ENCODE assay signal across 8 cellular contexts in genomic region chr1:233326995-233327937, GRCh38. TPM values are rescaled to one million over a fixed set of nuclear protein-coding genes. Genes with fewer than 3 reads are reported as not detected.
DNase-seq lines count a peak whose midpoint lies in the region; ATAC-seq and TF ChIP-seq lines count a peak whose summit lies in the region.

TSS of gene MAP3K21 (plus strand) at chr1:233327724. CDS start at chr1:233328029, 305 bp downstream.

- H3K4me1 Mint-ChIP-seq in CD4-positive, alpha-beta T cell (ENCODE audit: low read depth), result peaks cover 11% of the 10 kb centered on the region
- H3K4me1 Mint-ChIP-seq in endothelial cell (ENCODE audit: unreplicated experiment), result no peaks in the 10 kb centered on the region

- no peaks in the 10 kb centered on the region for H3K36me3 Mint-ChIP-seq in CD4-positive, alpha-beta T cell (ENCODE audit: low read depth)
- no peaks in the 10 kb centered on the region for H3K36me3 Mint-ChIP-seq in endothelial cell (ENCODE audit: low read depth, unreplicated experiment)

- H3K27me3 Mint-ChIP-seq in CD4-positive, alpha-beta T cell, result peaks cover 5% of the 10 kb centered on the region
- H3K27me3 Mint-ChIP-seq in endothelial cell (ENCODE audit: unreplicated experiment), result peaks cover 12% of the 10 kb centered on the region

- TF ChIP-seq CTCF in CD4-positive, alpha-beta T cell (IDR thresholded peaks at IDR 0.05), result no peak
- TF ChIP-seq CTCF in endothelial cell (IDR thresholded peaks at IDR 0.05; ENCODE audit: unreplicated experiment), result no peak

- peak within 1 kb of the TSS; percentile 77 for H3K27ac Mint-ChIP-seq in CD4-positive, alpha-beta T cell
- H3K27ac Mint-ChIP-seq in endothelial cell (ENCODE audit: unreplicated experiment), result no peak within 1 kb of the TSS

- no peak within 1 kb of the TSS for H3K27ac ChIP-seq in CD4-positive, alpha-beta T cell (ENCODE audit: low read depth, low read length)
- no peak within 1 kb of the TSS for H3K27ac ChIP-seq in muscle layer of colon (ENCODE audit: low read depth, low read length)

- H3K4me3 Mint-ChIP-seq in CD4-positive, alpha-beta T cell, result peak within 1 kb of the TSS; percentile 94
- H3K4me3 Mint-ChIP-seq in endothelial cell (ENCODE audit: unreplicated experiment), result peak within 1 kb of the TSS; percentile 86

- ATAC-seq in CD4-positive, alpha-beta T cell (ENCODE audit: poor library complexity), result peak; percentile 92
- peak; percentile 91 for ATAC-seq in GM21360 (IDR thresholded peaks at IDR 0.05; ENCODE audit: unreplicated experiment)

- H3K27me3 ChIP-seq in CD4-positive, alpha-beta T cell (ENCODE audit: control insufficient read depth, insufficient read depth, low read length), result no peaks in the 10 kb centered on the region
- peaks cover 0 to 24% of the 10 kb centered on the region in 2 donors for H3K27me3 ChIP-seq in muscle layer of colon (ENCODE audit: control insufficient read depth in 1 of 2, insufficient read depth in 2 of 2, low read length in 2 of 2)

- POLR2A ChIA-PET in CD4-positive, alpha-beta T cell (lab: Charles Lee), result interaction anchor here (1.4 kb wide), 1 partner anchor 32 kb away, joined by 8 read pairs; the partner anchor contains the start of gene PCNX2

- H3K36me3 ChIP-seq in muscle layer of colon (ENCODE audit: insufficient read depth, low read length), result no peaks in the 10 kb centered on the region

- H3K9me3 ChIP-seq in CD4-positive, alpha-beta T cell (ENCODE audit: control insufficient read depth, low read length), result no peaks in the 10 kb centered on the region
- H3K9me3 ChIP-seq in muscle layer of colon (ENCODE audit: low read length), result no peaks in the 10 kb centered on the region

- intact Hi-C loops in CD4-positive, alpha-beta T cell (cut with DNase I, micrococcal nuclease), result loop anchor here (2.0 to 10.0 kb wide), 3 partner anchors 32 to 1995 kb away; partner anchors contain the start of gene PCNX2 (in 1 of the 2)

- peak within 1 kb of the TSS; percentile 45 to 47 for H3K4me3 ChIP-seq in muscle layer of colon (ENCODE audit: low read depth in 1 of 2, low read length in 2 of 2)

- peak; percentile 72 to 90 (median 82) for DNase-seq in CD4-positive, alpha-beta T cell
- DNase-seq in HS-5 (ENCODE audit: low read depth), result peak; percentile 46
- DNase-seq in NOMO-1 (lab: John Stamatoyannopoulos, UW; ENCODE audit: unreplicated experiment in 2 of 2), result peak; percentile 89 to 97
- peak; percentile 53 to 63 (median 58) for DNase-seq in activated CD8-positive, alpha-beta memory T cell treated with anti-CD3 and anti-CD28 coated beads for 48 hours (ENCODE audit: low read depth in 2 of 3, low spot score in 2 of 3)
- DNase-seq in endothelial cell (ENCODE audit: low spot score), result peak; percentile 54
- peak; percentile 65 to 66 for DNase-seq in stimulated activated CD8-positive, alpha-beta memory T cell treated with anti-CD3 and anti-CD28 coated beads, Interleukin-7, amount 100 ng/mL, for 1 hour (ENCODE audit: low read depth in 2 of 2)

- H3K9me3 Mint-ChIP-seq in CD4-positive, alpha-beta T cell, result no peaks in the 10 kb centered on the region
- no peaks in the 10 kb centered on the region for H3K9me3 Mint-ChIP-seq in endothelial cell (ENCODE audit: unreplicated experiment)

- H3K9ac ChIP-seq in muscle layer of colon (ENCODE audit: low read length), result no peak within 1 kb of the TSS

- CTCF ChIA-PET in CD4-positive, alpha-beta T cell (lab: Charles Lee), result interaction anchor here (1.1 kb wide), 1 partner anchor 33 kb away, joined by 3 read pairs; no protein-coding TSS in a partner anchor

- peaks cover 7% of the 10 kb centered on the region for H3K4me1 ChIP-seq in muscle layer of colon (ENCODE audit: insufficient read depth, low read length)

RNA-seq across cellular contexts. Expression of gene MAP3K21, which starts in this region (rescaled TPM):
- total RNA-seq in CD4-positive, alpha-beta T cell, result under 1 TPM; 0.95 to 0.99 TPM
- 0.67 TPM for total RNA-seq in endothelial cell (ENCODE audit: unreplicated experiment)

Comparison
In these comparisons a context has a peak if more than half of its experiments do, and no peak if none do; other contexts are left out.
1. Peak in DNase-seq and ATAC-seq in CD4-positive, alpha-beta T cell; RNA of the gene not detected or under 1 TPM.
2. Peak in DNase-seq in endothelial cell; RNA of the gene not detected or under 1 TPM.